Comparison of ENCODE assay signal across 8 cellular contexts in the genomic region with DNA sequence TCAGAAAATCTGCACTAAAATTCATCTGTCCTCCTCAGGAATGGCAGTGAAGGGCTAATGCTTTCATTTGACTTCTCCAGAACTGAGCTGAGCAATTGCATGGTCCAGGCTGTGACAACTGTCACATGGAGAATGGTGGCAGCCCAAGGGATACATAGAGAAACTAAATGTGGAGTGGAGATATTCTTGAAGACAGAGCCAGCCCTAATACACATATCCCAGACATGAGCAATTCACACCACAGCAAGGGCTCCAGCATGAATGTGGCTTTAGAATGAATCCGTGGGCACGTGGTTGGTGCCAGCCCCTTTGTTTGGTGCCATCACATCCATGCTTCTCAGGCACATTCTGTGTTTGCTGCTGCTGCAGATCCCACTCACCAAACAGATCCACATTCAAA.
"Had no signal": no experiment of that assay in that cellular context is flagged by ENCODE, and none has a peak within 500 bp of the region (broad histone marks: within the 10 kb centered on the region; RNA-seq: fewer than 3 reads in every experiment).

No MANE protein-coding gene starts in this region.

- FAIRE-seq: H54, HTR-8/SVneo, K562 had no signal

- H3K4me2 ChIP-seq: GM23338 had no signal

- ATAC-seq: GM23338, K562 had no signal

- H3K4me3 ChIP-seq: GM23338, K562 had no signal

- DNase-seq: H9, HCEC 1CT, IMR-90, KG1 had no signal
